Comparison of ENCODE assay signal across 9 cellular contexts in genomic region chr3:183381179-183381578, GRCh38. TPM values are rescaled to one million over a fixed set of nuclear protein-coding genes. Genes with fewer than 3 reads are reported as not detected.
DNase-seq lines count a peak whose midpoint lies in the region; ATAC-seq and TF ChIP-seq lines count a peak whose summit lies in the region.
"Had no signal": no experiment of that assay in that cellular context is flagged by ENCODE, and none has a peak within 500 bp of the region (broad histone marks: within the 10 kb centered on the region; RNA-seq: fewer than 3 reads in every experiment).

No MANE protein-coding gene starts in this region.

- peak; percentile 20 for DNase-seq in stimulated activated CD4-positive, alpha-beta T cell treated with anti-CD3 and anti-CD28 coated beads, Interleukin-15, amount 100 ng/mL, for 24 hours
- no peak for DNase-seq in stimulated activated CD4-positive, alpha-beta T cell treated with anti-CD3 and anti-CD28 coated beads, Interleukin-4, amount 100 ng/mL, for 24 hours
- peak; percentile 67 for DNase-seq in NCI-H510A (lab: John Stamatoyannopoulos, UW)
- DNase-seq in choroid plexus epithelial cell (ENCODE audit: low read depth): peak; percentile 72
- no peak for DNase-seq in upper lobe of right lung
- DNase-seq in mucosa of gallbladder (ENCODE audit: low spot score): no peak
- no peak for DNase-seq in HPDE6-E6E7 (ENCODE audit: extremely low spot score)
- DNase-seq in ascending aorta (ENCODE audit: low spot score in 2 of 2): no peak
- DNase-seq: CD8-positive, alpha-beta T cell had no signal

- H3K27me3 ChIP-seq in upper lobe of right lung (no peaks in the 10 kb centered on the region), ascending aorta (no peaks in the 10 kb centered on the region)

- H3K27ac ChIP-seq in upper lobe of right lung (no peak overlapping the region), ascending aorta (no peak overlapping the region)

- no peaks in the 10 kb centered on the region for H3K36me3 ChIP-seq in upper lobe of right lung
- H3K36me3 ChIP-seq in ascending aorta: no peaks in the 10 kb centered on the region

- H3K4me3 ChIP-seq in choroid plexus epithelial cell (ENCODE audit: low read depth, low read length): no peak overlapping the region
- no peak overlapping the region for H3K4me3 ChIP-seq in upper lobe of right lung
- no peak overlapping the region for H3K4me3 ChIP-seq in ascending aorta

- intact Hi-C loops in upper lobe of right lung (cut with DNase I): loop anchor here (5.0 kb wide), 1 partner anchor 199 kb away; no protein-coding TSS in a partner anchor
- intact Hi-C loops in ascending aorta (cut with DNase I): loop anchor here (5.0 to 10.0 kb wide), 2 partner anchors 129 to 666 kb away; partner anchors contain the start of gene B3GNT5

- TF ChIP-seq CTCF in choroid plexus epithelial cell (conservative IDR thresholded peaks at IDR 0.05; ENCODE audit: low read depth, low read length) (no peak), upper lobe of right lung (IDR thresholded peaks at IDR 0.05) (no peak), ascending aorta (IDR thresholded peaks at IDR 0.05) (no peak)

- ATAC-seq in upper lobe of right lung: peak; percentile 82
- ATAC-seq: CD8-positive, alpha-beta T cell had no signal

- peaks cover 7% of the 10 kb centered on the region for H3K4me1 ChIP-seq in upper lobe of right lung
- peaks cover 0 to 7% of the 10 kb centered on the region in 2 donors for H3K4me1 ChIP-seq in ascending aorta

- no peaks in the 10 kb centered on the region for H3K9me3 ChIP-seq in upper lobe of right lung
- no peaks in the 10 kb centered on the region for H3K9me3 ChIP-seq in ascending aorta

RNA-seq across cellular contexts. Expression of gene MCF2L2, which starts 47.2 kb away (rescaled TPM):
- total RNA-seq in upper lobe of right lung (1.2 TPM), mucosa of gallbladder (1.8 TPM), ascending aorta (not detected)

Comparison
In these comparisons a context has a peak if more than half of its experiments do, and no peak if none do; other contexts are left out.
1. DNase-seq: peak in stimulated activated CD4-positive, alpha-beta T cell treated with anti-CD3 and anti-CD28 coated beads, Interleukin-15, amount 100 ng/mL, for 24 hours (single experiment), NCI-H510A (single experiment) and choroid plexus epithelial cell (single experiment); none in stimulated activated CD4-positive, alpha-beta T cell treated with anti-CD3 and anti-CD28 coated beads, Interleukin-4, amount 100 ng/mL, for 24 hours (single experiment), upper lobe of right lung (single experiment), mucosa of gallbladder (single experiment), HPDE6-E6E7 (single experiment) and ascending aorta (0 of 2).